In genomic region chr12:110600254-110600653, GRCh38 we compare ENCODE assay signal across 8 cellular contexts. TPM values are rescaled to one million over a fixed set of nuclear protein-coding genes. Genes with fewer than 3 reads are reported as not detected.
DNase-seq lines count a peak whose midpoint lies in the region; ATAC-seq and TF ChIP-seq lines count a peak whose summit lies in the region.

No MANE protein-coding gene starts in this region.

- no peaks in the 10 kb centered on the region for H3K9me3 ChIP-seq in A673 (ENCODE audit: low read depth, low read length, poor library complexity, severe bottlenecking)
- H3K9me3 ChIP-seq in OCI-LY1 (ENCODE audit: low read length), result no peaks in the 10 kb centered on the region
- H3K9me3 ChIP-seq in neutrophil, result no peaks in the 10 kb centered on the region

- no peaks in the 10 kb centered on the region for H4K20me1 ChIP-seq in OCI-LY1 (ENCODE audit: insufficient read depth, low read length)

- no TSS peak for BruUV-seq in A673 (replicated peaks; lab: Mats Ljungman, UMichigan)

- H3K27ac ChIP-seq in A673 (ENCODE audit: low read depth, low read length, poor library complexity, severe bottlenecking) (no peak overlapping the region), OCI-LY1 (ENCODE audit: low read depth, low read length, poor library complexity, severe bottlenecking) (no peak overlapping the region), neutrophil (peak overlapping the region; percentile 82)

- CTCF ChIA-PET in A673 (lab: Charles Lee), result interaction anchor here (0.7 to 3.5 kb wide), 6 partner anchors 10 to 150 kb away, joined by 3 to 21 read pairs (median 6); partner anchors contain the start of genes ARPC3, FAM216A and GPN3

- no peaks in the 10 kb centered on the region for H3K79me2 ChIP-seq in OCI-LY1 (ENCODE audit: insufficient read depth, low read length)

- DNase-seq in A673 (ENCODE audit: low spot score) (peak; percentile 77), GM10266 (ENCODE audit: extremely low spot score) (peak; percentile 45), epithelial cell of esophagus (ENCODE audit: low read depth) (peak; percentile 70), DMS153 treated with DMSO at 0.1 percent for 48 hours (lab: John Stamatoyannopoulos, UW; ENCODE audit: unreplicated experiment) (no peak)

- no peak overlapping the region for H3K4me2 ChIP-seq in OCI-LY1 (ENCODE audit: low read length)

- POLR2A ChIA-PET in A673 (lab: Charles Lee; ENCODE audit: low non-redundant PET), result no interaction called here

- TF ChIP-seq CTCF in A673 (conservative IDR thresholded peaks at IDR 0.05; ENCODE audit: low read depth, low read length) (peak; percentile 60), GM10266 (IDR thresholded peaks at IDR 0.05; ENCODE audit: control insufficient read depth, insufficient read depth, low read depth, missing control alignments) (no peak), OCI-LY1 (IDR thresholded peaks at IDR 0.05; ENCODE audit: low read length) (peak; percentile 48), epithelial cell of esophagus (IDR thresholded peaks at IDR 0.05; ENCODE audit: insufficient read depth, low read depth, low read length, missing control alignments) (peak; percentile 18), neutrophil (IDR thresholded peaks at IDR 0.05) (peak; percentile 46)

- intact Hi-C loops in A673 (cut with micrococcal nuclease; ENCODE audit: unreplicated experiment), result loop anchor here (1.0 to 2.0 kb wide), 3 partner anchors 48 to 499 kb away; no protein-coding TSS in a partner anchor

- no peaks in the 10 kb centered on the region for H3K27me3 ChIP-seq in A673 (replicated peaks; ENCODE audit: insufficient read depth, low read depth, low read length, poor library complexity)
- H3K27me3 ChIP-seq in OCI-LY1 (ENCODE audit: insufficient read depth, low read length), result no peaks in the 10 kb centered on the region
- H3K27me3 ChIP-seq in neutrophil, result no peaks in the 10 kb centered on the region

- H3K36me3 ChIP-seq in A673 (ENCODE audit: insufficient read depth, low read length, poor library complexity, severe bottlenecking), result no peaks in the 10 kb centered on the region
- H3K36me3 ChIP-seq in OCI-LY1 (ENCODE audit: insufficient read depth, low read length), result no peaks in the 10 kb centered on the region
- H3K36me3 ChIP-seq in neutrophil, result no peaks in the 10 kb centered on the region

- H3K4me1 ChIP-seq in A673 (ENCODE audit: insufficient read depth, low read length, poor library complexity, severe bottlenecking), result no peaks in the 10 kb centered on the region
- H3K4me1 ChIP-seq in OCI-LY1 (ENCODE audit: insufficient read depth, low read length, severe bottlenecking), result peaks cover 10% of the 10 kb centered on the region
- H3K4me1 ChIP-seq in neutrophil (ENCODE audit: control insufficient read depth in 1 of 2, insufficient read depth in 1 of 2, low read depth in 1 of 2, low read length in 1 of 2), result peaks cover 34 to 42% of the 10 kb centered on the region in 2 experiments

- H3K9me2 ChIP-seq in OCI-LY1 (ENCODE audit: low read depth, low read length), result no peaks in the 10 kb centered on the region

- ATAC-seq in GM18858 (IDR thresholded peaks at IDR 0.05; ENCODE audit: unreplicated experiment), result no peak
- no peak for ATAC-seq in HG03521 (IDR thresholded peaks at IDR 0.05; ENCODE audit: unreplicated experiment)

- H3F3A ChIP-seq in OCI-LY1 (ENCODE audit: insufficient read depth, low read length), result no peaks in the 10 kb centered on the region

- no peak overlapping the region for H3K9ac ChIP-seq in OCI-LY1 (ENCODE audit: low read length)

- H3K4me3 ChIP-seq in A673 (ENCODE audit: low read depth, low read length, poor library complexity, severe bottlenecking) (no peak overlapping the region), OCI-LY1 (ENCODE audit: low read depth, low read length, poor library complexity, severe bottlenecking) (no peak overlapping the region), epithelial cell of esophagus (ENCODE audit: low read length) (no peak overlapping the region), neutrophil (ENCODE audit: low read depth in 1 of 2, low read length in 1 of 2) (no peak overlapping the region)

- H2AFZ ChIP-seq in OCI-LY1 (ENCODE audit: low read length), result no peak overlapping the region; the same call in 1 of the 2 replicates

RNA-seq across cellular contexts. Expression of gene TCTN1, which starts 13.7 kb away (rescaled TPM):
- 38.8 TPM in 2 replicates for total RNA-seq in A673 (2021)

RNA-seq across cellular contexts. Expression of gene PPTC7, which starts 17.1 kb away (rescaled TPM):
- total RNA-seq in A673 (2021), result 27.5 and 30.9 TPM in 2 replicates
